ENCODE assay signal across 1 cellular context in the genomic region with DNA sequence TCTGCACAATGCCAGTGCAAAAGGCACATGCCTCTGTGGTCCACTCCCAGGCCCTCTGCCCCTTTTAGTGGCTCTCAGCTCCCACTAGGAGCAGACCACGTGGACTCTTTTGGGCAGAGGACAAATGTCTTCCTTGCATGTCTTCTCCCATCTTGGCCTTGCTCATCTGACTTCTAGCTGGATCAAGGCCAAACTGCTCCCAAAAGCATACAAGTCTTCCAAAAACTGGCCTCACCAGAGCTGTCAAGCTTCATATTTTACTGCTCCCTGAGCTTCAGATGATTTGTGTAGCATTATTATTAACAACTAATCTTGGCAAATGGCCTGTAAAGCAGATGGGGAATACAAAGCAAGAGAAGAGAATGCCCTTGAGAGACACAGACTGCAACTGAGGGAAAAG.
TF ChIP-seq lines count a peak whose summit lies in the region.

No MANE protein-coding gene starts in this region.

TF ChIP-seq in IMR-90, 13 proteins besides CTCF, POLR2A, EP300 and RAD21:
- TF ChIP-seq MAZ (IDR thresholded peaks at IDR 0.05; ENCODE audit: borderline replicate concordance, low read depth, low read length) (no peak), RFX5 (IDR thresholded peaks at IDR 0.05; ENCODE audit: low read depth, low read length) (no peak), BHLHE40 (IDR thresholded peaks at IDR 0.05; ENCODE audit: low read depth, low read length) (no peak), MXI1 (IDR thresholded peaks at IDR 0.05; ENCODE audit: borderline replicate concordance, low read depth, low read length) (no peak), NFE2L2 (IDR thresholded peaks at IDR 0.05; ENCODE audit: low read depth, low read length) (no peak), RCOR1 (IDR thresholded peaks at IDR 0.05; ENCODE audit: insufficient replicate concordance, low read length) (no peak), CEBPB (IDR thresholded peaks at IDR 0.05; ENCODE audit: low read depth, low read length) (no peak), MAFK (IDR thresholded peaks at IDR 0.05; ENCODE audit: low read depth, low read length) (no peak), CHD1 (IDR thresholded peaks at IDR 0.05; ENCODE audit: low read depth, low read length) (no peak), FOS (IDR thresholded peaks at IDR 0.05; ENCODE audit: low read depth, low read length) (no peak), SMC3 (IDR thresholded peaks at IDR 0.05; ENCODE audit: low read depth, low read length) (no peak)
- TF ChIP-seq, protein P1, sequence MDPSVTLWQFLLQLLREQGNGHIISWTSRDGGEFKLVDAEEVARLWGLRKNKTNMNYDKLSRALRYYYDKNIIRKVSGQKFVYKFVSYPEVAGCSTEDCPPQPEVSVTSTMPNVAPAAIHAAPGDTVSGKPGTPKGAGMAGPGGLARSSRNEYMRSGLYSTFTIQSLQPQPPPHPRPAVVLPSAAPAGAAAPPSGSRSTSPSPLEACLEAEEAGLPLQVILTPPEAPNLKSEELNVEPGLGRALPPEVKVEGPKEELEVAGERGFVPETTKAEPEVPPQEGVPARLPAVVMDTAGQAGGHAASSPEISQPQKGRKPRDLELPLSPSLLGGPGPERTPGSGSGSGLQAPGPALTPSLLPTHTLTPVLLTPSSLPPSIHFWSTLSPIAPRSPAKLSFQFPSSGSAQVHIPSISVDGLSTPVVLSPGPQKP (IDR thresholded peaks at IDR 0.05; ENCODE audit: borderline replicate concordance, low read depth, low read length), result no peak
- TF ChIP-seq, protein P2, sequence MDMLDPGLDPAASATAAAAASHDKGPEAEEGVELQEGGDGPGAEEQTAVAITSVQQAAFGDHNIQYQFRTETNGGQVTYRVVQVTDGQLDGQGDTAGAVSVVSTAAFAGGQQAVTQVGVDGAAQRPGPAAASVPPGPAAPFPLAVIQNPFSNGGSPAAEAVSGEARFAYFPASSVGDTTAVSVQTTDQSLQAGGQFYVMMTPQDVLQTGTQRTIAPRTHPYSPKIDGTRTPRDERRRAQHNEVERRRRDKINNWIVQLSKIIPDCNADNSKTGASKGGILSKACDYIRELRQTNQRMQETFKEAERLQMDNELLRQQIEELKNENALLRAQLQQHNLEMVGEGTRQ (IDR thresholded peaks at IDR 0.05; ENCODE audit: low read depth, low read length), result no peak
